ENCODE assay signal across 9 cellular contexts in genomic region chr3:177427096-177427495, GRCh38.
A peak's percentile ranks its signal among the peaks of the same experiment; 100 is the strongest.
DNase-seq lines count a peak whose midpoint lies in the region; ATAC-seq and TF ChIP-seq lines count a peak whose summit lies in the region.
"Had no signal": no experiment of that assay in that cellular context is flagged by ENCODE, and none has a peak within 500 bp of the region (broad histone marks: within the 10 kb centered on the region; RNA-seq: fewer than 3 reads in every experiment).

No MANE protein-coding gene starts in this region.

- no peak overlapping the region for H2AFZ ChIP-seq in smooth muscle cell (ENCODE audit: low read depth)

- WGBS in smooth muscle cell (ENCODE audit: low lambda C conversion rate): 76% methylated on average over 7 of the region's 7 CpGs

- H3K9ac ChIP-seq in smooth muscle cell (ENCODE audit: low read depth): no peak overlapping the region

- no peak overlapping the region for H3K4me3 ChIP-seq in smooth muscle cell

- H3K4me1 ChIP-seq in smooth muscle cell (ENCODE audit: low read depth): peaks cover 7% of the 10 kb centered on the region

- no peaks in the 10 kb centered on the region for H3K27me3 ChIP-seq in smooth muscle cell (ENCODE audit: low read depth)

- peaks cover 37% of the 10 kb centered on the region for H3K4me1 Mint-ChIP-seq in activated T-cell treated with anti-CD3 and anti-CD28 coated beads, Interleukin-2, amount 50 U/mL, for 72 hours (ENCODE audit: low read depth)

- no peak overlapping the region for H3K4me2 ChIP-seq in smooth muscle cell

- H3K9me3 Mint-ChIP-seq in activated T-cell treated with anti-CD3 and anti-CD28 coated beads, Interleukin-2, amount 50 U/mL, for 72 hours: no peaks in the 10 kb centered on the region

- H3K27ac Mint-ChIP-seq in activated T-cell treated with anti-CD3 and anti-CD28 coated beads, Interleukin-2, amount 50 U/mL, for 72 hours: peak overlapping the region; percentile 39

- no peaks in the 10 kb centered on the region for H3F3A ChIP-seq in smooth muscle cell (ENCODE audit: low read depth)

- DNase-seq in CD1c-positive myeloid dendritic cell (ENCODE audit: extremely low spot score) (peak; percentile 54), smooth muscle cell (lab: John Stamatoyannopoulos, UW; ENCODE audit: unreplicated experiment) (no peak), middle frontal gyrus (ENCODE audit: extremely low spot score, low spot score) (no peak), NCI-H187 (lab: John Stamatoyannopoulos, UW) (no peak)
- DNase-seq in activated T-cell treated with anti-CD3 and anti-CD28 coated beads, Interleukin-2, amount 50 U/mL, for 72 hours: peak; percentile 71 to 79
- DNase-seq in stimulated activated CD8-positive, alpha-beta memory T cell treated with anti-CD3 and anti-CD28 coated beads, Interleukin-7, amount 100 ng/mL, for 24 hours (ENCODE audit: low read depth): peak; percentile 4

- H3K27me3 Mint-ChIP-seq in activated T-cell treated with anti-CD3 and anti-CD28 coated beads, Interleukin-2, amount 50 U/mL, for 72 hours (ENCODE audit: low read depth): no peaks in the 10 kb centered on the region

- peaks cover 0 to 8% of the 10 kb centered on the region in 2 donors for H3K36me3 Mint-ChIP-seq in activated T-cell treated with anti-CD3 and anti-CD28 coated beads, Interleukin-2, amount 50 U/mL, for 72 hours (ENCODE audit: insufficient read depth in 2 of 2)

- no peaks in the 10 kb centered on the region for H3K9me3 ChIP-seq in smooth muscle cell (replicated peaks; ENCODE audit: low read depth)

- H4K20me1 ChIP-seq in smooth muscle cell (ENCODE audit: low read depth): no peaks in the 10 kb centered on the region

- no peaks in the 10 kb centered on the region for H3K79me2 ChIP-seq in smooth muscle cell (ENCODE audit: low read depth)

- H3K27ac ChIP-seq in smooth muscle cell (ENCODE audit: low read depth): no peak overlapping the region
- H3K27ac ChIP-seq: C4-2B had no signal

- no peak for TF ChIP-seq CTCF in smooth muscle cell (IDR thresholded peaks at IDR 0.05; ENCODE audit: borderline replicate concordance, insufficient read depth, poor library complexity, severe bottlenecking)

- H3K36me3 ChIP-seq in smooth muscle cell (ENCODE audit: low read depth): no peaks in the 10 kb centered on the region

- H3K4me3 Mint-ChIP-seq in activated T-cell treated with anti-CD3 and anti-CD28 coated beads, Interleukin-2, amount 50 U/mL, for 72 hours: peak overlapping the region; percentile 59 to 67

- ATAC-seq in GM21360 (IDR thresholded peaks at IDR 0.05; ENCODE audit: unreplicated experiment): peak; percentile 100
- peak; percentile 100 for ATAC-seq in HG03571 (IDR thresholded peaks at IDR 0.05; ENCODE audit: unreplicated experiment)
- peak; percentile 96 for ATAC-seq in activated T-cell treated with anti-CD3 and anti-CD28 coated beads, Interleukin-2, amount 50 U/mL, for 72 hours (replicated peaks in 1 of 2)

Comparison
In these comparisons a context has a peak if more than half of its experiments do, and no peak if none do; other contexts are left out.
1. DNase-seq: peak in CD1c-positive myeloid dendritic cell (single experiment), activated T-cell treated with anti-CD3 and anti-CD28 coated beads, Interleukin-2, amount 50 U/mL, for 72 hours (2 of 2) and stimulated activated CD8-positive, alpha-beta memory T cell treated with anti-CD3 and anti-CD28 coated beads, Interleukin-7, amount 100 ng/mL, for 24 hours (single experiment); none in smooth muscle cell (single experiment), middle frontal gyrus (single experiment) and NCI-H187 (0 of 2).
2. Peak in every context shown above with its lines, with median percentiles within 50 percentile points of each other: ATAC-seq.